Comparison of ENCODE assay signal across 1 cellular context in the genomic region with DNA sequence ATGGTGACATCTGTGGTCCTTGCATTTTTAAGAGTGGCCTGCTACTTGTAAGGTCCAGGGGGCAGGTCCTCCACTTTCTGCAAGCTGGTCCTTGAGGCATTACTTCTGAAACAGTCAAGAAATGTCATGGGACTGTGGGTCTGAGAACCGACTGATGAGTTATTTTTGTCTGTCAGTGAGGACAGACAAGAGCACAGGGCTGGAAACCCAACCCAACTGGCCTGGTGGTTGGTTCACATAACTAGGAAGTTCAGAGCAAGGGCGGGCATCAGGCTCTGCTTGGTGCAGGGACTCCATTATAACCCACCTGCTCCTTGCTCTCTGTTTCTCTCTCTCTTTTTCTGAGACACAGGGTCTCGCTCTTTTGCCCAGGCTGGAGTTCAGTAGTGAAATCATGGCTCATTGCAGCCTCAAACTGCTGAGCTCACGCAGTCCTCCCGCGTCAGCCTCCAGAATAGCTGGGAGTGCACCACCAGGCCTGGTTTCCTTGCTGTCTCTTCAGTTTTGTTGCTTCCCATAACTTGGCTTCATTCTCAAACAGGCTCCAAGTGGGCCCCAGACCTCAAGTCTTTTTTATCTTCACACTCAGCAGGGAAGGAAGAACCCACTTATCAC.
TF ChIP-seq lines count a peak whose summit lies in the region.

No MANE protein-coding gene starts in this region.

TF ChIP-seq in HepG2, 621 proteins besides CTCF, POLR2A, EP300 and RAD21 (continued from another document and continues in another):
- TF ChIP-seq, protein P1, sequence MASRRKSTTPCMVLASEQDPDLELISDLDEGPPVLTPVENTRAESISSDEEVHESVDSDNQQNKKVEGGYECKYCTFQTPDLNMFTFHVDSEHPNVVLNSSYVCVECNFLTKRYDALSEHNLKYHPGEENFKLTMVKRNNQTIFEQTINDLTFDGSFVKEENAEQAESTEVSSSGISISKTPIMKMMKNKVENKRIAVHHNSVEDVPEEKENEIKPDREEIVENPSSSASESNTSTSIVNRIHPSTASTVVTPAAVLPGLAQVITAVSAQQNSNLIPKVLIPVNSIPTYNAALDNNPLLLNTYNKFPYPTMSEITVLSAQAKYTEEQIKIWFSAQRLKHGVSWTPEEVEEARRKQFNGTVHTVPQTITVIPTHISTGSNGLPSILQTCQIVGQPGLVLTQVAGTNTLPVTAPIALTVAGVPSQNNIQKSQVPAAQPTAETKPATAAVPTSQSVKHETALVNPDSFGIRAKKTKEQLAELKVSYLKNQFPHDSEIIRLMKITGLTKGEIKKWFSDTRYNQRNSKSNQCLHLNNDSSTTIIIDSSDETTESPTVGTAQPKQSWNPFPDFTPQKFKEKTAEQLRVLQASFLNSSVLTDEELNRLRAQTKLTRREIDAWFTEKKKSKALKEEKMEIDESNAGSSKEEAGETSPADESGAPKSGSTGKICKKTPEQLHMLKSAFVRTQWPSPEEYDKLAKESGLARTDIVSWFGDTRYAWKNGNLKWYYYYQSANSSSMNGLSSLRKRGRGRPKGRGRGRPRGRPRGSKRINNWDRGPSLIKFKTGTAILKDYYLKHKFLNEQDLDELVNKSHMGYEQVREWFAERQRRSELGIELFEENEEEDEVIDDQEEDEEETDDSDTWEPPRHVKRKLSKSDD (CRISPR knock-in tag; IDR thresholded peaks at IDR 0.05; ENCODE audit: low read depth): no peak
- TF ChIP-seq POLR2G (IDR thresholded peaks at IDR 0.05; ENCODE audit: low read depth, low read length) (no peak), ZNF235 (CRISPR knock-in tag; IDR thresholded peaks at IDR 0.05; ENCODE audit: borderline replicate concordance) (no peak), ARNT2 (CRISPR knock-in tag; IDR thresholded peaks at IDR 0.05; ENCODE audit: low read depth) (peak; percentile 70), EHMT2 (IDR thresholded peaks at IDR 0.05; ENCODE audit: borderline replicate concordance, low read depth, low read length) (no peak), ZC3H13 (CRISPR knock-in tag; IDR thresholded peaks at IDR 0.05) (no peak), NFKB2 (CRISPR knock-in tag; IDR thresholded peaks at IDR 0.05; ENCODE audit: borderline replicate concordance) (no peak), ESRRA (CRISPR knock-in tag; IDR thresholded peaks at IDR 0.05; ENCODE audit: low read depth) (no peak), ZNF34 (CRISPR knock-in tag; IDR thresholded peaks at IDR 0.05; ENCODE audit: borderline replicate concordance) (peak; percentile 61; the same call in 1 of the 2 replicates), RBM22 (optimal IDR thresholded peaks at IDR 0.05; ENCODE audit: low read length) (no peak), MAF1 (CRISPR knock-in tag; IDR thresholded peaks at IDR 0.05; ENCODE audit: borderline replicate concordance) (no peak), PHF5A (CRISPR knock-in tag; IDR thresholded peaks at IDR 0.05; ENCODE audit: low read depth, unreplicated experiment) (no peak), GTF3A (CRISPR knock-in tag; conservative IDR thresholded peaks at IDR 0.05) (no peak), ZNF619 (CRISPR knock-in tag; IDR thresholded peaks at IDR 0.05) (no peak), ZMAT3 (CRISPR knock-in tag; conservative IDR thresholded peaks at IDR 0.05) (no peak), PPARG (CRISPR knock-in tag; conservative IDR thresholded peaks at IDR 0.05) (no peak), AHR (CRISPR knock-in tag; IDR thresholded peaks at IDR 0.05) (no peak), ZNF263 (CRISPR knock-in tag; IDR thresholded peaks at IDR 0.05) (no peak), ZBTB21 (CRISPR knock-in tag; IDR thresholded peaks at IDR 0.05) (no peak)
- TF ChIP-seq, protein P2, sequence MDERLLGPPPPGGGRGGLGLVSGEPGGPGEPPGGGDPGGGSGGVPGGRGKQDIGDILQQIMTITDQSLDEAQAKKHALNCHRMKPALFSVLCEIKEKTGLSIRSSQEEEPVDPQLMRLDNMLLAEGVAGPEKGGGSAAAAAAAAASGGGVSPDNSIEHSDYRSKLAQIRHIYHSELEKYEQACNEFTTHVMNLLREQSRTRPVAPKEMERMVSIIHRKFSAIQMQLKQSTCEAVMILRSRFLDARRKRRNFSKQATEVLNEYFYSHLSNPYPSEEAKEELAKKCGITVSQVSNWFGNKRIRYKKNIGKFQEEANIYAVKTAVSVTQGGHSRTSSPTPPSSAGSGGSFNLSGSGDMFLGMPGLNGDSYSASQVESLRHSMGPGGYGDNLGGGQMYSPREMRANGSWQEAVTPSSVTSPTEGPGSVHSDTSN (CRISPR knock-in tag; IDR thresholded peaks at IDR 0.05): no peak
- TF ChIP-seq, protein P3, sequence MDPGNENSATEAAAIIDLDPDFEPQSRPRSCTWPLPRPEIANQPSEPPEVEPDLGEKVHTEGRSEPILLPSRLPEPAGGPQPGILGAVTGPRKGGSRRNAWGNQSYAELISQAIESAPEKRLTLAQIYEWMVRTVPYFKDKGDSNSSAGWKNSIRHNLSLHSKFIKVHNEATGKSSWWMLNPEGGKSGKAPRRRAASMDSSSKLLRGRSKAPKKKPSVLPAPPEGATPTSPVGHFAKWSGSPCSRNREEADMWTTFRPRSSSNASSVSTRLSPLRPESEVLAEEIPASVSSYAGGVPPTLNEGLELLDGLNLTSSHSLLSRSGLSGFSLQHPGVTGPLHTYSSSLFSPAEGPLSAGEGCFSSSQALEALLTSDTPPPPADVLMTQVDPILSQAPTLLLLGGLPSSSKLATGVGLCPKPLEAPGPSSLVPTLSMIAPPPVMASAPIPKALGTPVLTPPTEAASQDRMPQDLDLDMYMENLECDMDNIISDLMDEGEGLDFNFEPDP (CRISPR knock-in tag; conservative IDR thresholded peaks at IDR 0.05): no peak
- TF ChIP-seq, protein P4, sequence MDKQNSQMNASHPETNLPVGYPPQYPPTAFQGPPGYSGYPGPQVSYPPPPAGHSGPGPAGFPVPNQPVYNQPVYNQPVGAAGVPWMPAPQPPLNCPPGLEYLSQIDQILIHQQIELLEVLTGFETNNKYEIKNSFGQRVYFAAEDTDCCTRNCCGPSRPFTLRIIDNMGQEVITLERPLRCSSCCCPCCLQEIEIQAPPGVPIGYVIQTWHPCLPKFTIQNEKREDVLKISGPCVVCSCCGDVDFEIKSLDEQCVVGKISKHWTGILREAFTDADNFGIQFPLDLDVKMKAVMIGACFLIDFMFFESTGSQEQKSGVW (CRISPR knock-in tag; IDR thresholded peaks at IDR 0.05; ENCODE audit: borderline replicate concordance): no peak
- TF ChIP-seq, protein P5, sequence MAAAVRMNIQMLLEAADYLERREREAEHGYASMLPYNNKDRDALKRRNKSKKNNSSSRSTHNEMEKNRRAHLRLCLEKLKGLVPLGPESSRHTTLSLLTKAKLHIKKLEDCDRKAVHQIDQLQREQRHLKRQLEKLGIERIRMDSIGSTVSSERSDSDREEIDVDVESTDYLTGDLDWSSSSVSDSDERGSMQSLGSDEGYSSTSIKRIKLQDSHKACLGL (CRISPR knock-in tag; IDR thresholded peaks at IDR 0.05): peak; percentile 42; the same call in 1 of the 2 replicates
- TF ChIP-seq, protein P6, sequence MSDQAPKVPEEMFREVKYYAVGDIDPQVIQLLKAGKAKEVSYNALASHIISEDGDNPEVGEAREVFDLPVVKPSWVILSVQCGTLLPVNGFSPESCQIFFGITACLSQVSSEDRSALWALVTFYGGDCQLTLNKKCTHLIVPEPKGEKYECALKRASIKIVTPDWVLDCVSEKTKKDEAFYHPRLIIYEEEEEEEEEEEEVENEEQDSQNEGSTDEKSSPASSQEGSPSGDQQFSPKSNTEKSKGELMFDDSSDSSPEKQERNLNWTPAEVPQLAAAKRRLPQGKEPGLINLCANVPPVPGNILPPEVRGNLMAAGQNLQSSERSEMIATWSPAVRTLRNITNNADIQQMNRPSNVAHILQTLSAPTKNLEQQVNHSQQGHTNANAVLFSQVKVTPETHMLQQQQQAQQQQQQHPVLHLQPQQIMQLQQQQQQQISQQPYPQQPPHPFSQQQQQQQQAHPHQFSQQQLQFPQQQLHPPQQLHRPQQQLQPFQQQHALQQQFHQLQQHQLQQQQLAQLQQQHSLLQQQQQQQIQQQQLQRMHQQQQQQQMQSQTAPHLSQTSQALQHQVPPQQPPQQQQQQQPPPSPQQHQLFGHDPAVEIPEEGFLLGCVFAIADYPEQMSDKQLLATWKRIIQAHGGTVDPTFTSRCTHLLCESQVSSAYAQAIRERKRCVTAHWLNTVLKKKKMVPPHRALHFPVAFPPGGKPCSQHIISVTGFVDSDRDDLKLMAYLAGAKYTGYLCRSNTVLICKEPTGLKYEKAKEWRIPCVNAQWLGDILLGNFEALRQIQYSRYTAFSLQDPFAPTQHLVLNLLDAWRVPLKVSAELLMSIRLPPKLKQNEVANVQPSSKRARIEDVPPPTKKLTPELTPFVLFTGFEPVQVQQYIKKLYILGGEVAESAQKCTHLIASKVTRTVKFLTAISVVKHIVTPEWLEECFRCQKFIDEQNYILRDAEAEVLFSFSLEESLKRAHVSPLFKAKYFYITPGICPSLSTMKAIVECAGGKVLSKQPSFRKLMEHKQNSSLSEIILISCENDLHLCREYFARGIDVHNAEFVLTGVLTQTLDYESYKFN (CRISPR knock-in tag; conservative IDR thresholded peaks at IDR 0.05): no peak
- TF ChIP-seq, protein P7, sequence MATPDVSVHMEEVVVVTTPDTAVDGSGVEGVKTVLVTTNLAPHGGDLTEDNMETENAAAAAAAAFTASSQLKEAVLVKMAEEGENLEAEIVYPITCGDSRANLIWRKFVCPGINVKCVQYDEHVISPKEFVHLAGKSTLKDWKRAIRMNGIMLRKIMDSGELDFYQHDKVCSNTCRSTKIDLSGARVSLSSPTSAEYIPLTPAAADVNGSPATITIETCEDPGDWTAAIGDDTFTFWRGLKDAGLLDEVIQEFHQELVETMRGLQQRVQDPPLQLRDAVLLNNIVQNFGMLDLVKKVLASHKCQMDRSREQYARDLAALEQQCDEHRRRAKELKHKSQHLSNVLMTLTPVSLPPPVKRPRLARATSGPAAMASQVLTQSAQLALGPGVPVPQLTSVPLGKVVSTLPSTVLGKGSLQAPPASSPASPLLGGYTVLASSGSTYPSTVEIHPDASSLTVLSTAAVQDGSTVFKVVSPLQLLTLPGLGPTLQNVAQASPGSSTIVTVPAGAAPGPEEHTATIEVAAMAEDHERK (CRISPR knock-in tag; IDR thresholded peaks at IDR 0.05; ENCODE audit: low read depth): no peak
- TF ChIP-seq, protein P8, sequence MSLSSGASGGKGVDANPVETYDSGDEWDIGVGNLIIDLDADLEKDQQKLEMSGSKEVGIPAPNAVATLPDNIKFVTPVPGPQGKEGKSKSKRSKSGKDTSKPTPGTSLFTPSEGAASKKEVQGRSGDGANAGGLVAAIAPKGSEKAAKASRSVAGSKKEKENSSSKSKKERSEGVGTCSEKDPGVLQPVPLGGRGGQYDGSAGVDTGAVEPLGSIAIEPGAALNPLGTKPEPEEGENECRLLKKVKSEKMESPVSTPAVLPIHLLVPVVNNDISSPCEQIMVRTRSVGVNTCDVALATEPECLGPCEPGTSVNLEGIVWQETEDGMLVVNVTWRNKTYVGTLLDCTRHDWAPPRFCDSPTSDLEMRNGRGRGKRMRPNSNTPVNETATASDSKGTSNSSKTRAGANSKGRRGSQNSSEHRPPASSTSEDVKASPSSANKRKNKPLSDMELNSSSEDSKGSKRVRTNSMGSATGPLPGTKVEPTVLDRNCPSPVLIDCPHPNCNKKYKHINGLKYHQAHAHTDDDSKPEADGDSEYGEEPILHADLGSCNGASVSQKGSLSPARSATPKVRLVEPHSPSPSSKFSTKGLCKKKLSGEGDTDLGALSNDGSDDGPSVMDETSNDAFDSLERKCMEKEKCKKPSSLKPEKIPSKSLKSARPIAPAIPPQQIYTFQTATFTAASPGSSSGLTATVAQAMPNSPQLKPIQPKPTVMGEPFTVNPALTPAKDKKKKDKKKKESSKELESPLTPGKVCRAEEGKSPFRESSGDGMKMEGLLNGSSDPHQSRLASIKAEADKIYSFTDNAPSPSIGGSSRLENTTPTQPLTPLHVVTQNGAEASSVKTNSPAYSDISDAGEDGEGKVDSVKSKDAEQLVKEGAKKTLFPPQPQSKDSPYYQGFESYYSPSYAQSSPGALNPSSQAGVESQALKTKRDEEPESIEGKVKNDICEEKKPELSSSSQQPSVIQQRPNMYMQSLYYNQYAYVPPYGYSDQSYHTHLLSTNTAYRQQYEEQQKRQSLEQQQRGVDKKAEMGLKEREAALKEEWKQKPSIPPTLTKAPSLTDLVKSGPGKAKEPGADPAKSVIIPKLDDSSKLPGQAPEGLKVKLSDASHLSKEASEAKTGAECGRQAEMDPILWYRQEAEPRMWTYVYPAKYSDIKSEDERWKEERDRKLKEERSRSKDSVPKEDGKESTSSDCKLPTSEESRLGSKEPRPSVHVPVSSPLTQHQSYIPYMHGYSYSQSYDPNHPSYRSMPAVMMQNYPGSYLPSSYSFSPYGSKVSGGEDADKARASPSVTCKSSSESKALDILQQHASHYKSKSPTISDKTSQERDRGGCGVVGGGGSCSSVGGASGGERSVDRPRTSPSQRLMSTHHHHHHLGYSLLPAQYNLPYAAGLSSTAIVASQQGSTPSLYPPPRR (CRISPR knock-in tag; IDR thresholded peaks at IDR 0.05; ENCODE audit: borderline replicate concordance): no peak
- TF ChIP-seq, protein P9, sequence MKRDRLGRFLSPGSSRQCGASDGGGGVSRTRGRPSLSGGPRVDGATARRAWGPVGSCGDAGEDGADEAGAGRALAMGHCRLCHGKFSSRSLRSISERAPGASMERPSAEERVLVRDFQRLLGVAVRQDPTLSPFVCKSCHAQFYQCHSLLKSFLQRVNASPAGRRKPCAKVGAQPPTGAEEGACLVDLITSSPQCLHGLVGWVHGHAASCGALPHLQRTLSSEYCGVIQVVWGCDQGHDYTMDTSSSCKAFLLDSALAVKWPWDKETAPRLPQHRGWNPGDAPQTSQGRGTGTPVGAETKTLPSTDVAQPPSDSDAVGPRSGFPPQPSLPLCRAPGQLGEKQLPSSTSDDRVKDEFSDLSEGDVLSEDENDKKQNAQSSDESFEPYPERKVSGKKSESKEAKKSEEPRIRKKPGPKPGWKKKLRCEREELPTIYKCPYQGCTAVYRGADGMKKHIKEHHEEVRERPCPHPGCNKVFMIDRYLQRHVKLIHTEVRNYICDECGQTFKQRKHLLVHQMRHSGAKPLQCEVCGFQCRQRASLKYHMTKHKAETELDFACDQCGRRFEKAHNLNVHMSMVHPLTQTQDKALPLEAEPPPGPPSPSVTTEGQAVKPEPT (CRISPR knock-in tag; IDR thresholded peaks at IDR 0.05; ENCODE audit: low read depth): no peak; the same call in 1 of the 2 replicates
- TF ChIP-seq, protein P10, sequence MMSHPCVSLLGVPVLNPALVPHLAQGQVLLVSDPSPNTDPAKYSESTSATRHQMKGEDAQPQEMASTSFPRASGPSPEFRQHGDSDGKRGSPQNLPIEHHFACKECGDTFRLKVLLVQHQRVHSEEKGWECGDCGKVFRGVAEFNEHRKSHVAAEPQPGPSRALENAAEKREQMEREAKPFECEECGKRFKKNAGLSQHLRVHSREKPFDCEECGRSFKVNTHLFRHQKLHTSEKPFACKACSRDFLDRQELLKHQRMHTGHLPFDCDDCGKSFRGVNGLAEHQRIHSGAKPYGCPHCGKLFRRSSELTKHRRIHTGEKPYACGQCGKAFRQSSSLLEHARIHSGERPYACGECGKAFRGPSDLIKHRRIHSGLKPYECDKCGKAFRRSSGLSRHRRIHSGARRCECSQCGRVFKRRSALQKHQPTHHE (CRISPR knock-in tag; IDR thresholded peaks at IDR 0.05; ENCODE audit: borderline replicate concordance): no peak
- TF ChIP-seq, protein P11, sequence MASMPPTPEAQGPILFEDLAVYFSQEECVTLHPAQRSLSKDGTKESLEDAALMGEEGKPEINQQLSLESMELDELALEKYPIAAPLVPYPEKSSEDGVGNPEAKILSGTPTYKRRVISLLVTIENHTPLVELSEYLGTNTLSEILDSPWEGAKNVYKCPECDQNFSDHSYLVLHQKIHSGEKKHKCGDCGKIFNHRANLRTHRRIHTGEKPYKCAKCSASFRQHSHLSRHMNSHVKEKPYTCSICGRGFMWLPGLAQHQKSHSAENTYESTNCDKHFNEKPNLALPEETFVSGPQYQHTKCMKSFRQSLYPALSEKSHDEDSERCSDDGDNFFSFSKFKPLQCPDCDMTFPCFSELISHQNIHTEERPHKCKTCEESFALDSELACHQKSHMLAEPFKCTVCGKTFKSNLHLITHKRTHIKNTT (CRISPR knock-in tag; IDR thresholded peaks at IDR 0.05): no peak
